32 cellular contexts compared by ENCODE assay signal in the genomic region with DNA sequence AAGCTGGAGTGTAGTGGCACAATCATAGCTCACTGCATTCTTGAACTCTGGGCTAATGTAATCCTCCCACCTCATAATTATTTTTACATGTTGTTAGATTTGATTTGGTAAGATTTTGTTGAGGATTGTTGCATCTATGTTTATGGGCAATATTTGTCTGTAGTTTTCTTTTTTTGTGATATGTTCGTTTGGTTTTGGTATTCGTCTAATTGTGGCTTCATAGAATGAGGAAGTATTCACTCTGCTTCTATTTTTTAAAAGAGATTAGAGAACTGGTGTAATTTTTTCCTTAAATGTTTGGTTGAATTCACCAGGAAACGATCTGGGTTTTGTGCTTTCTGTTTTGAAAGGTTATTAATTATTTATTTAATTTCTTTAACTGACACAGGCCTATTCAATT.
A peak's percentile ranks its signal among the peaks of the same experiment; 100 is the strongest.
DNase-seq lines count a peak whose midpoint lies in the region; ATAC-seq, FAIRE-seq and TF ChIP-seq lines count a peak whose summit lies in the region.
"Had no signal": no experiment of that assay in that cellular context is flagged by ENCODE, and none has a peak within 500 bp of the region (broad histone marks: within the 10 kb centered on the region; RNA-seq: fewer than 3 reads in every experiment).

No MANE protein-coding gene starts in this region.

- no TSS peak for BruUV-seq in OCI-LY7 (replicated peaks; lab: Mats Ljungman, UMichigan)

- H3K9me2 ChIP-seq in OCI-LY7 (ENCODE audit: insufficient read depth, low read length) = no peaks in the 10 kb centered on the region

- H3K9me3 Mint-ChIP-seq in natural killer cell treated with Interleukin-12 subunit alpha and Interleukin-12 subunit beta and Interleukin-15 and Interleukin-18, amount 100 ng/mL, for 72 hours = no peaks in the 10 kb centered on the region

- intact Hi-C loops in OCI-LY7 (cut with micrococcal nuclease; ENCODE audit: unreplicated experiment) = no loop called here

- H3K27ac Mint-ChIP-seq in natural killer cell treated with Interleukin-12 subunit alpha and Interleukin-12 subunit beta and Interleukin-15 and Interleukin-18, amount 100 ng/mL, for 72 hours = no peak overlapping the region
- H3K27ac Mint-ChIP-seq: activated CD4-positive, alpha-beta memory T cell treated with anti-CD3 and anti-CD28 coated beads, Interleukin-2, amount 10 ng/mL, durations not matched to agents 7 days and 5 days; activated naive CD4-positive, alpha-beta T cell treated with anti-CD3 and anti-CD28 coated beads, Interleukin-2, amount 10 ng/mL, durations not matched to agents 7 days and 5 days; brain; nephron progenitor cell; T-cell had no signal

- DNase-seq in GF-D8 (lab: John Stamatoyannopoulos, UW) (peak; percentile 57), Kasumi-1 (lab: John Stamatoyannopoulos, UW) (peak; percentile 58 to 66), OCI-LY7 (ENCODE audit: low spot score) (no peak), fibroblast of peridontal ligament (ENCODE audit: extremely low read depth) (peak; percentile 13), RCC 7860 (ENCODE audit: low spot score) (no peak), NCI-H2171 (lab: John Stamatoyannopoulos, UW) (no peak), NCI-H524 (lab: John Stamatoyannopoulos, UW) (no peak)
- DNase-seq in natural killer cell treated with Interleukin-12 subunit alpha and Interleukin-12 subunit beta and Interleukin-15 and Interleukin-18, amount 100 ng/mL, for 72 hours (ENCODE audit: low spot score) = no peak
- DNase-seq: activated CD4-positive, alpha-beta memory T cell treated with anti-CD3 and anti-CD28 coated beads, Interleukin-2, amount 10 ng/mL, durations not matched to agents 7 days and 5 days; activated CD4-positive, alpha-beta T cell treated with anti-CD3 and anti-CD28 coated beads for 1 hour; activated CD8-positive, alpha-beta memory T cell treated with anti-CD3 and anti-CD28 coated beads, Interleukin-2, amount 50 U/mL, for 48 hours; activated naive CD4-positive, alpha-beta T cell treated with anti-CD3 and anti-CD28 coated beads, Interleukin-2, amount 10 ng/mL, durations not matched to agents 7 days and 5 days; CD8-positive, alpha-beta memory T cell; DMS153; effector CD4-positive, alpha-beta T cell; glutamatergic neuron; islet precursor cell; NCI-H1105 treated with DMSO at 0.1 percent for 48 hours; NCI-H1930; NCI-H226; NCI-H748 treated with DMSO at 0.1 percent for 48 hours; nephron progenitor cell; ovary; PC-9; retina; SHP77; stomach; T-cell; thyroid gland had no signal

- 0 out of 2 replicates have a peak overlapping the region, but pooled peaks have one; percentile 20 for H3K4me2 ChIP-seq in OCI-LY7 (ENCODE audit: low read length)
- H3K4me2 ChIP-seq: PC-9 had no signal

- H3K36me3 Mint-ChIP-seq in natural killer cell treated with Interleukin-12 subunit alpha and Interleukin-12 subunit beta and Interleukin-15 and Interleukin-18, amount 100 ng/mL, for 72 hours = peaks cover 18% of the 10 kb centered on the region

- no peaks in the 10 kb centered on the region for H3K79me2 ChIP-seq in OCI-LY7 (ENCODE audit: insufficient read depth, low read depth, low read length)

- H4K20me1 ChIP-seq in OCI-LY7 (ENCODE audit: insufficient read depth, low read length) = no peaks in the 10 kb centered on the region

- H3K27ac ChIP-seq in OCI-LY7 (ENCODE audit: low read depth, low read length, poor library complexity, severe bottlenecking) = no peak overlapping the region
- H3K27ac ChIP-seq: ovary, PC-9, stomach, thyroid gland had no signal

- H3K4me1 ChIP-seq in OCI-LY7 (ENCODE audit: insufficient read depth, low read length, poor library complexity, severe bottlenecking) = peaks cover 8% of the 10 kb centered on the region
- H3K4me1 ChIP-seq: HAP-1, stomach, thyroid gland had no signal

- no peak overlapping the region for H3K4me3 ChIP-seq in OCI-LY7 (ENCODE audit: low read depth, low read length, poor library complexity, severe bottlenecking)
- H3K4me3 ChIP-seq: HAP-1, ovary, PC-9, skin epidermis, stomach, thyroid gland had no signal

- no peaks in the 10 kb centered on the region for H3K9me3 ChIP-seq in OCI-LY7 (ENCODE audit: low read length)
- H3K9me3 ChIP-seq: HAP-1, ovary, stomach, thyroid gland had no signal

- CTCF ChIA-PET in OCI-LY7 (lab: Charles Lee; ENCODE audit: unreplicated experiment) = no interaction called here

- no peak for TF ChIP-seq CTCF in OCI-LY7 (conservative IDR thresholded peaks at IDR 0.05; ENCODE audit: low read length)

- no peak overlapping the region for H2AFZ ChIP-seq in OCI-LY7 (ENCODE audit: low read length)
- H2AFZ ChIP-seq: PC-9 had no signal

- no peak for FAIRE-seq in RCC 7860 (lab: Jason Lieb, UNC)

- no peak overlapping the region for H3K4me3 Mint-ChIP-seq in natural killer cell treated with Interleukin-12 subunit alpha and Interleukin-12 subunit beta and Interleukin-15 and Interleukin-18, amount 100 ng/mL, for 72 hours
- H3K4me3 Mint-ChIP-seq: activated CD4-positive, alpha-beta memory T cell treated with anti-CD3 and anti-CD28 coated beads, Interleukin-2, amount 10 ng/mL, durations not matched to agents 7 days and 5 days; activated naive CD4-positive, alpha-beta T cell treated with anti-CD3 and anti-CD28 coated beads, Interleukin-2, amount 10 ng/mL, durations not matched to agents 7 days and 5 days; brain; CD8-positive, alpha-beta memory T cell; nephron progenitor cell; T-cell had no signal

- no peaks in the 10 kb centered on the region for H3K27me3 Mint-ChIP-seq in natural killer cell treated with Interleukin-12 subunit alpha and Interleukin-12 subunit beta and Interleukin-15 and Interleukin-18, amount 100 ng/mL, for 72 hours
- H3K27me3 Mint-ChIP-seq: activated CD4-positive, alpha-beta memory T cell treated with anti-CD3 and anti-CD28 coated beads, Interleukin-2, amount 10 ng/mL, durations not matched to agents 7 days and 5 days; activated naive CD4-positive, alpha-beta T cell treated with anti-CD3 and anti-CD28 coated beads, Interleukin-2, amount 10 ng/mL, durations not matched to agents 7 days and 5 days; brain; CD8-positive, alpha-beta memory T cell; T-cell had no signal

- H3K4me1 Mint-ChIP-seq in natural killer cell treated with Interleukin-12 subunit alpha and Interleukin-12 subunit beta and Interleukin-15 and Interleukin-18, amount 100 ng/mL, for 72 hours (ENCODE audit: low read depth in 2 of 2) = peaks cover 0 to 1% of the 10 kb centered on the region in 2 donors
- H3K4me1 Mint-ChIP-seq: activated CD4-positive, alpha-beta memory T cell treated with anti-CD3 and anti-CD28 coated beads, Interleukin-2, amount 10 ng/mL, durations not matched to agents 7 days and 5 days; activated naive CD4-positive, alpha-beta T cell treated with anti-CD3 and anti-CD28 coated beads, Interleukin-2, amount 10 ng/mL, durations not matched to agents 7 days and 5 days; brain had no signal

- ATAC-seq in natural killer cell treated with Interleukin-12 subunit alpha and Interleukin-12 subunit beta and Interleukin-15 and Interleukin-18, amount 100 ng/mL, for 72 hours = no peak
- ATAC-seq: T-cell had no signal

- POLR2A ChIA-PET in OCI-LY7 (lab: Charles Lee) = interaction anchor here (0.6 to 0.7 kb wide), 2 partner anchors 342 to 348 kb away, joined by 3 read pairs; no protein-coding TSS in a partner anchor

- H3K36me3 ChIP-seq in OCI-LY7 (ENCODE audit: insufficient read depth, low read length) = no peaks in the 10 kb centered on the region
- H3K36me3 ChIP-seq: HAP-1, ovary, stomach, thyroid gland had no signal

Comparison
In these comparisons a context has a peak if more than half of its experiments do, and no peak if none do; other contexts are left out.
1. DNase-seq: peak in GF-D8 (single experiment), Kasumi-1 (2 of 2) and fibroblast of peridontal ligament (single experiment); none in OCI-LY7 (single experiment), RCC 7860 (single experiment), natural killer cell treated with Interleukin-12 subunit alpha and Interleukin-12 subunit beta and Interleukin-15 and Interleukin-18, amount 100 ng/mL, for 72 hours (single experiment), NCI-H2171 (single experiment) and NCI-H524 (0 of 2).